In genomic region chr12:47028981-47029708, GRCh38 we compare ENCODE assay signal across 2 cellular contexts.
TF ChIP-seq lines count a peak whose summit lies in the region.

No MANE protein-coding gene starts in this region.

TF ChIP-seq in IMR-90, 13 proteins besides CTCF, POLR2A, EP300 and RAD21:
- TF ChIP-seq MAZ (IDR thresholded peaks at IDR 0.05; ENCODE audit: borderline replicate concordance, low read depth, low read length) = no peak
- TF ChIP-seq FOS (IDR thresholded peaks at IDR 0.05; ENCODE audit: low read depth, low read length) = no peak
- TF ChIP-seq USF2 (IDR thresholded peaks at IDR 0.05; ENCODE audit: low read depth, low read length) = no peak
- TF ChIP-seq RFX5 (IDR thresholded peaks at IDR 0.05; ENCODE audit: low read depth, low read length) = no peak
- no peak for TF ChIP-seq ELK1 (IDR thresholded peaks at IDR 0.05; ENCODE audit: borderline replicate concordance, low read depth, low read length)
- no peak for TF ChIP-seq MAFK (IDR thresholded peaks at IDR 0.05; ENCODE audit: low read depth, low read length)
- TF ChIP-seq CEBPB (IDR thresholded peaks at IDR 0.05; ENCODE audit: low read depth, low read length) = no peak
- TF ChIP-seq NFE2L2 (IDR thresholded peaks at IDR 0.05; ENCODE audit: low read depth, low read length) = no peak
- no peak for TF ChIP-seq SMC3 (IDR thresholded peaks at IDR 0.05; ENCODE audit: low read depth, low read length)
- no peak for TF ChIP-seq MXI1 (IDR thresholded peaks at IDR 0.05; ENCODE audit: borderline replicate concordance, low read depth, low read length)

TF ChIP-seq in SK-N-SH, 30 proteins besides CTCF, POLR2A, EP300 and RAD21:
- TF ChIP-seq TCF12 (IDR thresholded peaks at IDR 0.05) = peak; percentile 77
- TF ChIP-seq JUND (IDR thresholded peaks at IDR 0.05) = 0 out of 2 replicates have a peak, but pooled peaks have one; percentile 26
- TF ChIP-seq POLR2AphosphoS5 (IDR thresholded peaks at IDR 0.05; ENCODE audit: low read depth, low read length) = no peak
- TF ChIP-seq FOXJ3 (CRISPR knock-in tag; IDR thresholded peaks at IDR 0.05) = no peak
TF ChIP-seq in SK-N-SH: peak in this region for 2.
